Comparison of ENCODE assay signal across 1 cellular context in the genomic region with DNA sequence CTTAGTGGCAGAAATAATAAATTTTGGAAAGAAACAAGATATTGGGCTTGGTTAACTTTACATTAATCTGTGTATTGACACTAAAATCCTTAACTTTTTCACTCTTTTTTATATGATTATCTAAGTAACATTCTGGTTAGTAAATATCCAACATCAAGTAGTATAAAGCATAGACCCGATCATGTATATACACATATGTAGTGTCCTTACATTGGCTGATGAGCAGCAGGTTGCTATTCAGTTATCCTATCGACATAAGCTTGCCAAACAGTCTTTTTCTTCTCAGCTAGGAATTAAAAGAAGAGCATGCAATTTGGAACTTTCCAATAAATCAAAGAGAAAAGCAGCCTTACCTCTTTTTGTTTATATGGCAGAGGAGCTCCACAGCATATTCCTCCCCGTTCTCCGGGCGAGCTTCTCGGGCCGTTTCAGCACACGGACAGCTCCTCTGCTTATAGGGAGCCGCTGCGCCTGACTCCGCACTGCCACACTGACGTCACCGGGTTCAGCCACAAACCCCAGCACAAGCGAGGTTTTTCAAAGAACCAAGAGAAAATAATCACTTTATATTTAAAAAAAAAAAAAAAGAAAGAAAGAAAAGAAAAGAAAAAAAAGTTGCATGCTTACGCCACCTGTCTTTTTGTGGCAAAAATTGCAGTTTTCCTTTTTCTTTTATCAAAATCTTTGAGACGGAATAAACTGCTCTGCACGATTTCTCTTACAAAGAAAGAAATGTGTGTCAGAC.
TF ChIP-seq lines count a peak whose summit lies in the region.

TSS of gene SCG2 (minus strand) at position 430 of the 745 bp plus-strand sequence. CDS start 3,079 bp downstream, outside the sequence.

TF ChIP-seq in HepG2, 621 proteins besides CTCF, POLR2A, EP300 and RAD21 (continued from another document and continues in another):
- TF ChIP-seq, protein P1, sequence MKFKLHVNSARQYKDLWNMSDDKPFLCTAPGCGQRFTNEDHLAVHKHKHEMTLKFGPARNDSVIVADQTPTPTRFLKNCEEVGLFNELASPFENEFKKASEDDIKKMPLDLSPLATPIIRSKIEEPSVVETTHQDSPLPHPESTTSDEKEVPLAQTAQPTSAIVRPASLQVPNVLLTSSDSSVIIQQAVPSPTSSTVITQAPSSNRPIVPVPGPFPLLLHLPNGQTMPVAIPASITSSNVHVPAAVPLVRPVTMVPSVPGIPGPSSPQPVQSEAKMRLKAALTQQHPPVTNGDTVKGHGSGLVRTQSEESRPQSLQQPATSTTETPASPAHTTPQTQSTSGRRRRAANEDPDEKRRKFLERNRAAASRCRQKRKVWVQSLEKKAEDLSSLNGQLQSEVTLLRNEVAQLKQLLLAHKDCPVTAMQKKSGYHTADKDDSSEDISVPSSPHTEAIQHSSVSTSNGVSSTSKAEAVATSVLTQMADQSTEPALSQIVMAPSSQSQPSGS (CRISPR knock-in tag; IDR thresholded peaks at IDR 0.05) = peak; percentile 69; the same call in 1 of the 2 replicates
- TF ChIP-seq, protein P2, sequence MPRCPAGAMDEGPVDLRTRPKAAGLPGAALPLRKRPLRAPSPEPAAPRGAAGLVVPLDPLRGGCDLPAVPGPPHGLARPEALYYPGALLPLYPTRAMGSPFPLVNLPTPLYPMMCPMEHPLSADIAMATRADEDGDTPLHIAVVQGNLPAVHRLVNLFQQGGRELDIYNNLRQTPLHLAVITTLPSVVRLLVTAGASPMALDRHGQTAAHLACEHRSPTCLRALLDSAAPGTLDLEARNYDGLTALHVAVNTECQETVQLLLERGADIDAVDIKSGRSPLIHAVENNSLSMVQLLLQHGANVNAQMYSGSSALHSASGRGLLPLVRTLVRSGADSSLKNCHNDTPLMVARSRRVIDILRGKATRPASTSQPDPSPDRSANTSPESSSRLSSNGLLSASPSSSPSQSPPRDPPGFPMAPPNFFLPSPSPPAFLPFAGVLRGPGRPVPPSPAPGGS (CRISPR knock-in tag; IDR thresholded peaks at IDR 0.05) = 0 out of 2 replicates have a peak, but pooled peaks have one; percentile 37
- TF ChIP-seq ZNF607 (CRISPR knock-in tag; IDR thresholded peaks at IDR 0.05; ENCODE audit: borderline replicate concordance) = no peak
- TF ChIP-seq ZNF3 (CRISPR knock-in tag; IDR thresholded peaks at IDR 0.05) = no peak
- TF ChIP-seq, protein P3, sequence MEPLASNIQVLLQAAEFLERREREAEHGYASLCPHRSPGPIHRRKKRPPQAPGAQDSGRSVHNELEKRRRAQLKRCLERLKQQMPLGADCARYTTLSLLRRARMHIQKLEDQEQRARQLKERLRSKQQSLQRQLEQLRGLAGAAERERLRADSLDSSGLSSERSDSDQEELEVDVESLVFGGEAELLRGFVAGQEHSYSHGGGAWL (CRISPR knock-in tag; IDR thresholded peaks at IDR 0.05) = peak; percentile 63; the same call in 1 of the 2 replicates
- no peak for TF ChIP-seq ZNF138 (CRISPR knock-in tag; IDR thresholded peaks at IDR 0.05; ENCODE audit: low read depth)
- TF ChIP-seq, protein P4, sequence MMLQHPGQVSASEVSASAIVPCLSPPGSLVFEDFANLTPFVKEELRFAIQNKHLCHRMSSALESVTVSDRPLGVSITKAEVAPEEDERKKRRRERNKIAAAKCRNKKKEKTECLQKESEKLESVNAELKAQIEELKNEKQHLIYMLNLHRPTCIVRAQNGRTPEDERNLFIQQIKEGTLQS (CRISPR knock-in tag; IDR thresholded peaks at IDR 0.05) = peak; percentile 76
- TF ChIP-seq YY1 (IDR thresholded peaks at IDR 0.05; ENCODE audit: insufficient read depth, insufficient replicate concordance, low read depth, low read length) = no peak
- peak; percentile 37; the same call in 1 of the 2 replicates for TF ChIP-seq HOXA3 (CRISPR knock-in tag; IDR thresholded peaks at IDR 0.05)
- 0 out of 2 replicates have a peak, but pooled peaks have one; percentile 35 for TF ChIP-seq ZNF331 (CRISPR knock-in tag; IDR thresholded peaks at IDR 0.05)
- no peak for TF ChIP-seq HNF4G (IDR thresholded peaks at IDR 0.05; ENCODE audit: borderline replicate concordance, low read depth, low read length)
- TF ChIP-seq HNF4G (CRISPR knock-in tag; IDR thresholded peaks at IDR 0.05; ENCODE audit: borderline replicate concordance, low read depth) = no peak
- TF ChIP-seq FOXO1 (CRISPR knock-in tag; IDR thresholded peaks at IDR 0.05) = no peak
- TF ChIP-seq, protein P5, sequence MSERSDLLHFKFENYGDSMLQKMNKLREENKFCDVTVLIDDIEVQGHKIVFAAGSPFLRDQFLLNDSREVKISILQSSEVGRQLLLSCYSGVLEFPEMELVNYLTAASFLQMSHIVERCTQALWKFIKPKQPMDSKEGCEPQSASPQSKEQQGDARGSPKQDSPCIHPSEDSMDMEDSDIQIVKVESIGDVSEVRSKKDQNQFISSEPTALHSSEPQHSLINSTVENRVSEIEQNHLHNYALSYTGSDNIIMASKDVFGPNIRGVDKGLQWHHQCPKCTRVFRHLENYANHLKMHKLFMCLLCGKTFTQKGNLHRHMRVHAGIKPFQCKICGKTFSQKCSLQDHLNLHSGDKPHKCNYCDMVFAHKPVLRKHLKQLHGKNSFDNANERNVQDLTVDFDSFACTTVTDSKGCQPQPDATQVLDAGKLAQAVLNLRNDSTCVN (CRISPR knock-in tag; IDR thresholded peaks at IDR 0.05; ENCODE audit: borderline replicate concordance) = peak; percentile 65; the same call in 1 of the 2 replicates
- no peak for TF ChIP-seq SOX5 (CRISPR knock-in tag; IDR thresholded peaks at IDR 0.05; ENCODE audit: borderline replicate concordance)
- TF ChIP-seq ZNF326 (CRISPR knock-in tag; IDR thresholded peaks at IDR 0.05; ENCODE audit: borderline replicate concordance) = no peak
- TF ChIP-seq NFAT5 (CRISPR knock-in tag; IDR thresholded peaks at IDR 0.05) = peak; percentile 49; the same call in 1 of the 2 replicates
- no peak for TF ChIP-seq ZNF740 (CRISPR knock-in tag; IDR thresholded peaks at IDR 0.05)
- no peak for TF ChIP-seq CENPX (CRISPR knock-in tag; IDR thresholded peaks at IDR 0.05)
- no peak for TF ChIP-seq ZNF451 (CRISPR knock-in tag; IDR thresholded peaks at IDR 0.05)
- no peak for TF ChIP-seq HOXD1 (CRISPR knock-in tag; IDR thresholded peaks at IDR 0.05)
- no peak for TF ChIP-seq ZBTB8A (CRISPR knock-in tag; IDR thresholded peaks at IDR 0.05; ENCODE audit: borderline replicate concordance, low read depth)
- no peak for TF ChIP-seq ZNF101 (CRISPR knock-in tag; IDR thresholded peaks at IDR 0.05; ENCODE audit: borderline replicate concordance, low read depth)
- TF ChIP-seq, protein P6, sequence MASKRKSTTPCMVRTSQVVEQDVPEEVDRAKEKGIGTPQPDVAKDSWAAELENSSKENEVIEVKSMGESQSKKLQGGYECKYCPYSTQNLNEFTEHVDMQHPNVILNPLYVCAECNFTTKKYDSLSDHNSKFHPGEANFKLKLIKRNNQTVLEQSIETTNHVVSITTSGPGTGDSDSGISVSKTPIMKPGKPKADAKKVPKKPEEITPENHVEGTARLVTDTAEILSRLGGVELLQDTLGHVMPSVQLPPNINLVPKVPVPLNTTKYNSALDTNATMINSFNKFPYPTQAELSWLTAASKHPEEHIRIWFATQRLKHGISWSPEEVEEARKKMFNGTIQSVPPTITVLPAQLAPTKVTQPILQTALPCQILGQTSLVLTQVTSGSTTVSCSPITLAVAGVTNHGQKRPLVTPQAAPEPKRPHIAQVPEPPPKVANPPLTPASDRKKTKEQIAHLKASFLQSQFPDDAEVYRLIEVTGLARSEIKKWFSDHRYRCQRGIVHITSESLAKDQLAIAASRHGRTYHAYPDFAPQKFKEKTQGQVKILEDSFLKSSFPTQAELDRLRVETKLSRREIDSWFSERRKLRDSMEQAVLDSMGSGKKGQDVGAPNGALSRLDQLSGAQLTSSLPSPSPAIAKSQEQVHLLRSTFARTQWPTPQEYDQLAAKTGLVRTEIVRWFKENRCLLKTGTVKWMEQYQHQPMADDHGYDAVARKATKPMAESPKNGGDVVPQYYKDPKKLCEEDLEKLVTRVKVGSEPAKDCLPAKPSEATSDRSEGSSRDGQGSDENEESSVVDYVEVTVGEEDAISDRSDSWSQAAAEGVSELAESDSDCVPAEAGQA (IDR thresholded peaks at IDR 0.05; ENCODE audit: low read depth) = no peak
- TF ChIP-seq, protein P6 (CRISPR knock-in tag; IDR thresholded peaks at IDR 0.05; ENCODE audit: borderline replicate concordance) = no peak
- TF ChIP-seq SMAD1 (CRISPR knock-in tag; IDR thresholded peaks at IDR 0.05; ENCODE audit: borderline replicate concordance, low read depth) = no peak
- 0 out of 2 replicates have a peak, but pooled peaks have one; percentile 34 for TF ChIP-seq ZNF557 (CRISPR knock-in tag; IDR thresholded peaks at IDR 0.05)
- no peak for TF ChIP-seq ZSCAN31 (CRISPR knock-in tag; IDR thresholded peaks at IDR 0.05; ENCODE audit: low read depth)
- no peak for TF ChIP-seq CERS6 (CRISPR knock-in tag; IDR thresholded peaks at IDR 0.05)
- no peak for TF ChIP-seq XBP1 (CRISPR knock-in tag; IDR thresholded peaks at IDR 0.05)
- peak; percentile 57; the same call in 1 of the 2 replicates for TF ChIP-seq ZNF574 (CRISPR knock-in tag; IDR thresholded peaks at IDR 0.05)
- peak; percentile 48 for TF ChIP-seq CREM (IDR thresholded peaks at IDR 0.05)
- 0 out of 2 replicates have a peak, but pooled peaks have one; percentile 22 for TF ChIP-seq CREM (CRISPR knock-in tag; IDR thresholded peaks at IDR 0.05)
- TF ChIP-seq MED1 (CRISPR knock-in tag; IDR thresholded peaks at IDR 0.05) = no peak
